33 cellular contexts compared by ENCODE assay signal in genomic region chr9:90057361-90057760, GRCh38.
A peak's percentile ranks its signal among the peaks of the same experiment; 100 is the strongest.
DNase-seq lines count a peak whose midpoint lies in the region; ATAC-seq and TF ChIP-seq lines count a peak whose summit lies in the region.
"Had no signal": no experiment of that assay in that cellular context is flagged by ENCODE, and none has a peak within 500 bp of the region (broad histone marks: within the 10 kb centered on the region; RNA-seq: fewer than 3 reads in every experiment).

No MANE protein-coding gene starts in this region.

- H3K36me3 ChIP-seq in esophagus muscularis mucosa: no peaks in the 10 kb centered on the region
- H3K36me3 ChIP-seq: BE2C; BLaER1; BLaER1 treated with 17β-estradiol and CSF1 and Interleukin-3, amounts not matched to agents 10 nM and 100 nM had no signal

- peaks cover 8% of the 10 kb centered on the region for H3K9me3 Mint-ChIP-seq in activated CD4-positive, alpha-beta T cell treated with anti-CD3 and anti-CD28 coated beads, Interleukin-2, amount 10 ng/mL, durations not matched to agents 24 days and 14 days
- H3K9me3 Mint-ChIP-seq in osteocyte (ENCODE audit: unreplicated experiment): peaks cover 5% of the 10 kb centered on the region
- H3K9me3 Mint-ChIP-seq: CD4-positive, alpha-beta memory T cell; CD4-positive, alpha-beta T cell; CD8-positive, alpha-beta T cell had no signal

- H3K4me1 Mint-ChIP-seq in activated CD4-positive, alpha-beta T cell treated with anti-CD3 and anti-CD28 coated beads, Interleukin-2, amount 10 ng/mL, durations not matched to agents 24 days and 14 days: no peaks in the 10 kb centered on the region
- H3K4me1 Mint-ChIP-seq in osteocyte (ENCODE audit: unreplicated experiment): no peaks in the 10 kb centered on the region
- H3K4me1 Mint-ChIP-seq: B cell; CD4-positive, CD25-positive, alpha-beta regulatory T cell; CD8-positive, alpha-beta memory T cell had no signal

- no peak for ATAC-seq in left ventricle myocardium superior
- ATAC-seq: A549; CD8-positive, alpha-beta T cell had no signal

- no peak for TF ChIP-seq EP300 in esophagus muscularis mucosa (IDR thresholded peaks at IDR 0.05)

- H3K4me3 Mint-ChIP-seq in activated CD4-positive, alpha-beta T cell treated with anti-CD3 and anti-CD28 coated beads, Interleukin-2, amount 10 ng/mL, durations not matched to agents 24 days and 14 days: no peak overlapping the region
- no peak overlapping the region for H3K4me3 Mint-ChIP-seq in osteocyte (ENCODE audit: unreplicated experiment)
- H3K4me3 Mint-ChIP-seq: B cell; CD14-positive monocyte; CD4-positive, alpha-beta memory T cell; CD4-positive, alpha-beta T cell; CD4-positive, CD25-positive, alpha-beta regulatory T cell; CD8-positive, alpha-beta memory T cell; CD8-positive, alpha-beta T cell had no signal

- TF ChIP-seq CTCF in esophagus muscularis mucosa (IDR thresholded peaks at IDR 0.05) (no peak), osteocyte (IDR thresholded peaks at IDR 0.05) (no peak)

- intact Hi-C loops in activated CD4-positive, alpha-beta T cell treated with anti-CD3 and anti-CD28 coated beads, Interleukin-2, amount 10 ng/mL, durations not matched to agents 24 days and 14 days (cut with micrococcal nuclease): no loop called here
- intact Hi-C loops in esophagus muscularis mucosa (cut with DNase I): no loop called here
- intact Hi-C loops in left ventricle myocardium superior (cut with micrococcal nuclease): no loop called here

- peak; percentile 40 for DNase-seq in activated CD4-positive, alpha-beta T cell treated with anti-CD3 and anti-CD28 coated beads, Interleukin-2, amount 10 ng/mL, durations not matched to agents 24 days and 14 days
- no peak for DNase-seq in activated CD4-positive, alpha-beta T cell treated with anti-CD3 and anti-CD28 coated beads for 4 hours
- DNase-seq in esophagus muscularis mucosa (ENCODE audit: extremely low spot score): peak; percentile 78
- peak; percentile 69 for DNase-seq in osteocyte (ENCODE audit: extremely low spot score, unreplicated experiment)
- DNase-seq in germinal center (ENCODE audit: low spot score): no peak
- no peak for DNase-seq in left ventricle myocardium superior
- DNase-seq: 8988T; ACHN; AML-193; BE2C; C1 segment of cervical spinal cord; Caco-2; Calu3; CD4-positive, alpha-beta memory T cell; CD4-positive, alpha-beta T cell; CD4-positive, CD25-positive, alpha-beta regulatory T cell; CD8-positive, alpha-beta memory T cell; CD8-positive, alpha-beta T cell; COR-L47; DMS 273 treated with DMSO at 0.1 percent for 48 hours; DMS153; DMS53; DMS79; DMS79 treated with DMSO at 0.1 percent for 48 hours; DND-41; EL had no signal

- TF ChIP-seq POLR2A in esophagus muscularis mucosa (IDR thresholded peaks at IDR 0.05; ENCODE audit: low read depth): no peak

- no peak overlapping the region for H3K4me3 ChIP-seq in esophagus muscularis mucosa
- H3K4me3 ChIP-seq: A549; BLaER1; BLaER1 treated with 17β-estradiol and CSF1 and Interleukin-3, amounts not matched to agents 10 nM and 100 nM had no signal

- no peak overlapping the region for H3K27ac Mint-ChIP-seq in activated CD4-positive, alpha-beta T cell treated with anti-CD3 and anti-CD28 coated beads, Interleukin-2, amount 10 ng/mL, durations not matched to agents 24 days and 14 days
- no peak overlapping the region for H3K27ac Mint-ChIP-seq in osteocyte (ENCODE audit: unreplicated experiment)
- H3K27ac Mint-ChIP-seq: B cell; CD14-positive monocyte; CD4-positive, alpha-beta memory T cell; CD4-positive, alpha-beta T cell; CD4-positive, CD25-positive, alpha-beta regulatory T cell; CD8-positive, alpha-beta memory T cell; CD8-positive, alpha-beta T cell had no signal

- peaks cover 21% of the 10 kb centered on the region for H3K27me3 Mint-ChIP-seq in activated CD4-positive, alpha-beta T cell treated with anti-CD3 and anti-CD28 coated beads, Interleukin-2, amount 10 ng/mL, durations not matched to agents 24 days and 14 days
- H3K27me3 Mint-ChIP-seq in osteocyte (ENCODE audit: unreplicated experiment): peaks cover 5% of the 10 kb centered on the region

- H3K36me3 Mint-ChIP-seq in activated CD4-positive, alpha-beta T cell treated with anti-CD3 and anti-CD28 coated beads, Interleukin-2, amount 10 ng/mL, durations not matched to agents 24 days and 14 days (ENCODE audit: low read depth): no peaks in the 10 kb centered on the region
- no peaks in the 10 kb centered on the region for H3K36me3 Mint-ChIP-seq in osteocyte (ENCODE audit: unreplicated experiment)
- H3K36me3 Mint-ChIP-seq: CD14-positive monocyte; CD4-positive, alpha-beta memory T cell; CD4-positive, CD25-positive, alpha-beta regulatory T cell; CD8-positive, alpha-beta memory T cell; CD8-positive, alpha-beta T cell had no signal

- no peaks in the 10 kb centered on the region for H3K27me3 ChIP-seq in esophagus muscularis mucosa
- H3K27me3 ChIP-seq: BE2C; BLaER1; BLaER1 treated with 17β-estradiol and CSF1 and Interleukin-3, amounts not matched to agents 10 nM and 100 nM had no signal

- no peak overlapping the region for H3K27ac ChIP-seq in esophagus muscularis mucosa (replicated peaks in 1 of 4)
- H3K27ac ChIP-seq: 22Rv1; A549; BLaER1; BLaER1 treated with 17β-estradiol and CSF1 and Interleukin-3, amounts not matched to agents 10 nM and 100 nM; C4-2B had no signal

- peaks cover 0 to 6% (median 2%) of the 10 kb centered on the region in 4 donors for H3K4me1 ChIP-seq in esophagus muscularis mucosa
- H3K4me1 ChIP-seq: A549, BE2C, BLaER1, Caco-2 had no signal

- 86% methylated on average over 3 of the region's 3 CpGs for WGBS in esophagus muscularis mucosa

- H3K9me3 ChIP-seq in esophagus muscularis mucosa: no peaks in the 10 kb centered on the region
- H3K9me3 ChIP-seq: A549, BE2C, BLaER1, Caco-2 had no signal

Comparison
In these comparisons a context has a peak if more than half of its experiments do, and no peak if none do; other contexts are left out.
1. DNase-seq: peak in activated CD4-positive, alpha-beta T cell treated with anti-CD3 and anti-CD28 coated beads, Interleukin-2, amount 10 ng/mL, durations not matched to agents 24 days and 14 days (single experiment), esophagus muscularis mucosa (single experiment) and osteocyte (single experiment); none in activated CD4-positive, alpha-beta T cell treated with anti-CD3 and anti-CD28 coated beads for 4 hours (0 of 2), germinal center (single experiment) and left ventricle myocardium superior (single experiment).